Comparison of ENCODE assay signal across 12 cellular contexts in genomic region chr2:233399306-233400225, GRCh38. TPM values are rescaled to one million over a fixed set of nuclear protein-coding genes. Genes with fewer than 3 reads are reported as not detected.
DNase-seq lines count a peak whose midpoint lies in the region; ATAC-seq and TF ChIP-seq lines count a peak whose summit lies in the region.
"Had no signal": no experiment of that assay in that cellular context is flagged by ENCODE, and none has a peak within 500 bp of the region (broad histone marks: within the 10 kb centered on the region; RNA-seq: fewer than 3 reads in every experiment).

No MANE protein-coding gene starts in this region.

- peak overlapping the region; percentile 68 for H3K27ac Mint-ChIP-seq in activated naive CD4-positive, alpha-beta T cell treated with anti-CD3 and anti-CD28 coated beads for 36 hours
- peak overlapping the region; percentile 72 to 95 (median 92) for H3K27ac Mint-ChIP-seq in naive thymus-derived CD8-positive, alpha-beta T cell

- no peak for TF ChIP-seq CTCF in NB4 (IDR thresholded peaks at IDR 0.05; ENCODE audit: low read depth, low read length)

- CTCF ChIA-PET in activated naive CD4-positive, alpha-beta T cell treated with anti-CD3 and anti-CD28 coated beads for 36 hours (lab: Charles Lee), result interaction anchor here (0.6 to 10.3 kb wide), 4 partner anchors 11 to 40 kb away, joined by 3 to 207 read pairs (median 4); no protein-coding TSS in a partner anchor

- H2AFZ ChIP-seq in Karpas-422 (ENCODE audit: low read length), result no peak overlapping the region

- H3K4me3 Mint-ChIP-seq in activated naive CD4-positive, alpha-beta T cell treated with anti-CD3 and anti-CD28 coated beads for 36 hours, result peak overlapping the region; percentile 36
- H3K4me3 Mint-ChIP-seq in naive thymus-derived CD8-positive, alpha-beta T cell, result peak overlapping the region; percentile 58 to 83 (median 74)

- peak; percentile 59 to 81 for ATAC-seq in naive thymus-derived CD8-positive, alpha-beta T cell
- no peak for ATAC-seq in sciatic nerve

- H3K9me2 ChIP-seq in Karpas-422 (replicated peaks; ENCODE audit: insufficient read depth, low read length), result no peaks in the 10 kb centered on the region

- no peaks in the 10 kb centered on the region for H3K27me3 Mint-ChIP-seq in activated naive CD4-positive, alpha-beta T cell treated with anti-CD3 and anti-CD28 coated beads for 36 hours (ENCODE audit: low read depth)
- no peaks in the 10 kb centered on the region for H3K27me3 Mint-ChIP-seq in naive thymus-derived CD8-positive, alpha-beta T cell

- no peaks in the 10 kb centered on the region for H3K27me3 ChIP-seq in Karpas-422 (ENCODE audit: low read length)
- H3K27me3 ChIP-seq: heart left ventricle, tibial artery had no signal

- H3K9me3 Mint-ChIP-seq in activated naive CD4-positive, alpha-beta T cell treated with anti-CD3 and anti-CD28 coated beads for 36 hours, result no peaks in the 10 kb centered on the region
- peaks cover 0 to 2% (median 0%) of the 10 kb centered on the region in 9 donors for H3K9me3 Mint-ChIP-seq in naive thymus-derived CD8-positive, alpha-beta T cell

- DNase-seq in CD1c-positive myeloid dendritic cell (ENCODE audit: extremely low spot score), result peak; percentile 28
- peak; percentile 81 for DNase-seq in NB4 (ENCODE audit: low read depth)
- DNase-seq in activated naive CD4-positive, alpha-beta T cell treated with anti-CD3 and anti-CD28 coated beads for 36 hours, result peak; percentile 66
- peak in 7 of 10 donors; percentile 39 to 65 (median 64) for DNase-seq in naive thymus-derived CD8-positive, alpha-beta T cell
- no peak for DNase-seq in Karpas-422
- DNase-seq in HuH-7 (ENCODE audit: low spot score), result no peak
- no peak for DNase-seq in sciatic nerve (ENCODE audit: low spot score)
- DNase-seq in Ammon's horn (ENCODE audit: low spot score), result no peak
- DNase-seq: COR-L47, dermis blood vessel endothelial cell, heart left ventricle had no signal

- TF ChIP-seq POLR2A in NB4 (IDR thresholded peaks at IDR 0.05; ENCODE audit: extremely low read depth, insufficient read length), result no peak

- intact Hi-C loops in activated naive CD4-positive, alpha-beta T cell treated with anti-CD3 and anti-CD28 coated beads for 36 hours (cut with micrococcal nuclease), result loop anchor here (5.0 kb wide), 2 partner anchors 47 to 132 kb away; partner anchors contain the start of gene DGKD
- intact Hi-C loops in sciatic nerve (cut with DNase I), result no loop called here

- no peak overlapping the region for H3K9ac ChIP-seq in Karpas-422 (ENCODE audit: low read length)

- POLR2A ChIA-PET in naive thymus-derived CD8-positive, alpha-beta T cell (lab: Charles Lee), result interaction anchor here (0.6 to 14.1 kb wide), 8 partner anchors 11 to 132 kb away, joined by 5 to 292 read pairs (median 10); partner anchors contain the start of gene DGKD

- H3K4me1 ChIP-seq in Karpas-422 (ENCODE audit: low read length), result no peaks in the 10 kb centered on the region
- H3K4me1 ChIP-seq: tibial artery had no signal

- peaks cover 64% of the 10 kb centered on the region for H3K4me1 Mint-ChIP-seq in activated naive CD4-positive, alpha-beta T cell treated with anti-CD3 and anti-CD28 coated beads for 36 hours (ENCODE audit: low read depth)
- H3K4me1 Mint-ChIP-seq in naive thymus-derived CD8-positive, alpha-beta T cell, result peaks cover 47 to 87% (median 83%) of the 10 kb centered on the region in 4 donors

- peaks cover 14% of the 10 kb centered on the region for H3K36me3 Mint-ChIP-seq in activated naive CD4-positive, alpha-beta T cell treated with anti-CD3 and anti-CD28 coated beads for 36 hours (ENCODE audit: low read depth)
- H3K36me3 Mint-ChIP-seq in naive thymus-derived CD8-positive, alpha-beta T cell, result peaks cover 3 to 44% (median 12%) of the 10 kb centered on the region in 3 donors

- H3K4me2 ChIP-seq in Karpas-422 (ENCODE audit: low read depth, low read length, poor library complexity, severe bottlenecking), result no peak overlapping the region

- no peaks in the 10 kb centered on the region for H3K79me2 ChIP-seq in Karpas-422 (ENCODE audit: low read length)

- H3K4me3 ChIP-seq in NB4 (ENCODE audit: low read depth, low read length) (no peak overlapping the region), Karpas-422 (ENCODE audit: low read length) (no peak overlapping the region)
- H3K4me3 ChIP-seq: heart left ventricle, tibial artery had no signal

- no peaks in the 10 kb centered on the region for H3K9me3 ChIP-seq in Karpas-422 (ENCODE audit: low read length)
- H3K9me3 ChIP-seq: heart left ventricle, tibial artery had no signal

- H3K27ac ChIP-seq in Karpas-422 (ENCODE audit: low read length), result no peak overlapping the region
- H3K27ac ChIP-seq: heart left ventricle, tibial artery had no signal

- no peaks in the 10 kb centered on the region for H4K20me1 ChIP-seq in Karpas-422 (ENCODE audit: insufficient read depth, low read depth, low read length)

- H3K36me3 ChIP-seq in Karpas-422 (ENCODE audit: insufficient read depth, low read length), result no peaks in the 10 kb centered on the region

RNA-seq across cellular contexts. Expression of gene DGKD, which starts 45.3 kb away (rescaled TPM):
- 10 to 100 TPM; 68.9 to 72.3 TPM for total RNA-seq in activated naive CD4-positive, alpha-beta T cell treated with anti-CD3 and anti-CD28 coated beads for 36 hours
- total RNA-seq in naive thymus-derived CD8-positive, alpha-beta T cell, result 100 to 1,000 TPM; 300 to 315 TPM
- polyA plus RNA-seq in naive thymus-derived CD8-positive, alpha-beta T cell, result 10 to 100 TPM; 29.3 to 44.5 (median 31.6) TPM
- 10.2 and 11.5 TPM in 2 replicates for total RNA-seq in Karpas-422 (2014; rRNA removed; shearing (Covaris generic); ENCODE audit: low replicate concordance)
- total RNA-seq in sciatic nerve, result 35.8 TPM

Comparison
In these comparisons a context has a peak if more than half of its experiments do, and no peak if none do; other contexts are left out.
1. DNase-seq: peak in CD1c-positive myeloid dendritic cell (single experiment), NB4 (single experiment), activated naive CD4-positive, alpha-beta T cell treated with anti-CD3 and anti-CD28 coated beads for 36 hours (single experiment) and naive thymus-derived CD8-positive, alpha-beta T cell (7 of 10); none in Karpas-422 (single experiment), HuH-7 (single experiment), sciatic nerve (single experiment) and Ammon's horn (single experiment).